In genomic region chr2:10514287-10514686, GRCh38 we compare ENCODE assay signal across 24 cellular contexts.
DNase-seq lines count a peak whose midpoint lies in the region; ATAC-seq, FAIRE-seq and TF ChIP-seq lines count a peak whose summit lies in the region.
"Had no signal": no experiment of that assay in that cellular context is flagged by ENCODE, and none has a peak within 500 bp of the region (broad histone marks: within the 10 kb centered on the region; RNA-seq: fewer than 3 reads in every experiment).

No MANE protein-coding gene starts in this region.

- WGBS in right cardiac atrium = 98% methylated on average over 4 of the region's 4 CpGs

- H3K27me3 ChIP-seq in right cardiac atrium (ENCODE audit: control insufficient read depth, insufficient read depth) (no peaks in the 10 kb centered on the region), left ventricle myocardium inferior (ENCODE audit: low read depth) (no peaks in the 10 kb centered on the region), astrocyte (ENCODE audit: insufficient read depth, low read length) (no peaks in the 10 kb centered on the region)
- H3K27me3 ChIP-seq: ascending aorta had no signal

- no peaks in the 10 kb centered on the region for H3K36me3 ChIP-seq in left ventricle myocardium inferior
- H3K36me3 ChIP-seq in astrocyte (ENCODE audit: insufficient read depth, low read length) = no peaks in the 10 kb centered on the region
- H3K36me3 ChIP-seq: ascending aorta had no signal

- peak overlapping the region; percentile 23 for H3K27ac ChIP-seq in right cardiac atrium (ENCODE audit: low read length)
- H3K27ac ChIP-seq in left ventricle myocardium inferior (replicated peaks) = no peak overlapping the region
- peak overlapping the region; percentile 91 for H3K27ac ChIP-seq in astrocyte (ENCODE audit: low read depth, low read length)
- H3K27ac ChIP-seq: ascending aorta had no signal

- no peak overlapping the region for H3K4me3 ChIP-seq in right cardiac atrium (ENCODE audit: low read length)
- no peak overlapping the region for H3K4me3 ChIP-seq in left ventricle myocardium inferior
- H3K4me3 ChIP-seq in astrocyte (ENCODE audit: insufficient read depth, low read depth, low read length) = no peak overlapping the region
- H3K4me3 ChIP-seq: ascending aorta had no signal

- H3K27ac Mint-ChIP-seq in astrocyte (ENCODE audit: unreplicated experiment) = peak overlapping the region; percentile 89
- H3K27ac Mint-ChIP-seq in stimulated activated naive B cell treated with anti-CD40 and anti-IgM and Interleukin-4, amounts not matched to agents 10 μg/mL and 1 μg/mL and 100 μg/mL, for 72 hours = no peak overlapping the region
- H3K27ac Mint-ChIP-seq: activated naive CD4-positive, alpha-beta T cell treated with anti-CD3 and anti-CD28 coated beads, Interleukin-2, amount 50 U/mL, for 24 hours; progenitor cell of endocrine pancreas; WTC11 had no signal

- no peaks in the 10 kb centered on the region for H3K79me2 ChIP-seq in astrocyte (ENCODE audit: insufficient read depth, low read length)

- no peaks in the 10 kb centered on the region for H3K27me3 Mint-ChIP-seq in astrocyte (ENCODE audit: low read depth, unreplicated experiment)
- peaks cover 0 to 6% of the 10 kb centered on the region in 2 donors for H3K27me3 Mint-ChIP-seq in stimulated activated naive B cell treated with anti-CD40 and anti-IgM and Interleukin-4, amounts not matched to agents 10 μg/mL and 1 μg/mL and 100 μg/mL, for 72 hours
- H3K27me3 Mint-ChIP-seq: activated naive CD4-positive, alpha-beta T cell treated with anti-CD3 and anti-CD28 coated beads, Interleukin-2, amount 50 U/mL, for 24 hours; progenitor cell of endocrine pancreas had no signal

- H3K9me3 Mint-ChIP-seq in astrocyte (ENCODE audit: unreplicated experiment) = peaks cover 17% of the 10 kb centered on the region
- H3K9me3 Mint-ChIP-seq in stimulated activated naive B cell treated with anti-CD40 and anti-IgM and Interleukin-4, amounts not matched to agents 10 μg/mL and 1 μg/mL and 100 μg/mL, for 72 hours = peaks cover 12 to 21% of the 10 kb centered on the region in 2 donors

- H3K36me3 Mint-ChIP-seq in astrocyte (ENCODE audit: low read depth, unreplicated experiment) = no peaks in the 10 kb centered on the region
- peaks cover 10 to 12% of the 10 kb centered on the region in 2 donors for H3K36me3 Mint-ChIP-seq in stimulated activated naive B cell treated with anti-CD40 and anti-IgM and Interleukin-4, amounts not matched to agents 10 μg/mL and 1 μg/mL and 100 μg/mL, for 72 hours

- H2AFZ ChIP-seq in astrocyte (ENCODE audit: low read depth, low read length) = peak overlapping the region; percentile 57

- intact Hi-C loops in right cardiac atrium (cut with DNase I) (no loop called here), left ventricle myocardium inferior (cut with micrococcal nuclease) (no loop called here)

- TF ChIP-seq CTCF in left ventricle myocardium inferior (IDR thresholded peaks at IDR 0.05; ENCODE audit: borderline replicate concordance) = no peak
- no peak for TF ChIP-seq CTCF in astrocyte (IDR thresholded peaks at IDR 0.05; ENCODE audit: insufficient read depth, low read depth, low read length)

- peak overlapping the region; percentile 73 for H3K4me2 ChIP-seq in astrocyte (ENCODE audit: low read length)

- no peak for FAIRE-seq in astrocyte (lab: Jason Lieb, UNC)

- DNase-seq in right cardiac atrium (no peak), left ventricle myocardium inferior (no peak), astrocyte (ENCODE audit: low read depth) (no peak), mesenteric fat pad (ENCODE audit: low spot score) (peak; percentile 11), DMS114 treated with DMSO at 0.1 percent for 48 hours (lab: John Stamatoyannopoulos, UW; ENCODE audit: unreplicated experiment) (no peak)
- no peak for DNase-seq in stimulated activated naive B cell treated with anti-CD40 and anti-IgM and Interleukin-4, amounts not matched to agents 10 μg/mL and 1 μg/mL and 100 μg/mL, for 72 hours
- DNase-seq: activated CD4-positive, alpha-beta T cell treated with anti-CD3 and anti-CD28 coated beads, Interleukin-2, amount 50 U/mL, for 4 hours; activated T-cell treated with anti-CD3 and anti-CD28 coated beads, Interleukin-2, amount 50 U/mL, for 48 hours; DMS153; GOT3; Kasumi-1; NCI-H1048; NCI-H2081 treated with DMSO at 0.1 percent for 48 hours; NCI-H510A; NK-92 treated with Interleukin-12 subunit alpha and Interleukin-12 subunit beta, amount 100 ng/mL, for 24 hours; stimulated activated CD8-positive, alpha-beta memory T cell treated with anti-CD3 and anti-CD28 coated beads, Interleukin-4, amount 100 ng/mL, for 48 hours; substantia nigra had no signal

- H3K4me1 ChIP-seq in right cardiac atrium (ENCODE audit: control insufficient read depth, insufficient read depth, low read length) (peaks cover 2% of the 10 kb centered on the region), left ventricle myocardium inferior (peaks cover 5% of the 10 kb centered on the region), astrocyte (ENCODE audit: insufficient read depth, low read length) (peaks cover 9% of the 10 kb centered on the region)
- H3K4me1 ChIP-seq: ascending aorta had no signal

- H3K9ac ChIP-seq in astrocyte (ENCODE audit: low read length) = peak overlapping the region; percentile 63

- peak overlapping the region; percentile 2 for H3K4me3 Mint-ChIP-seq in astrocyte (ENCODE audit: unreplicated experiment)
- no peak overlapping the region for H3K4me3 Mint-ChIP-seq in stimulated activated naive B cell treated with anti-CD40 and anti-IgM and Interleukin-4, amounts not matched to agents 10 μg/mL and 1 μg/mL and 100 μg/mL, for 72 hours
- H3K4me3 Mint-ChIP-seq: activated naive CD4-positive, alpha-beta T cell treated with anti-CD3 and anti-CD28 coated beads, Interleukin-2, amount 50 U/mL, for 24 hours; neural crest cell; WTC11 had no signal

- peaks cover 2% of the 10 kb centered on the region for H3K9me3 ChIP-seq in right cardiac atrium (ENCODE audit: control insufficient read depth, low read length)
- H3K9me3 ChIP-seq in left ventricle myocardium inferior (replicated peaks) = peaks cover 44% of the 10 kb centered on the region
- H3K9me3 ChIP-seq in astrocyte (ENCODE audit: insufficient read depth, low read depth, low read length) = peaks cover 10% of the 10 kb centered on the region

- H3K4me1 Mint-ChIP-seq in astrocyte (ENCODE audit: low read depth, unreplicated experiment) = peaks cover 5% of the 10 kb centered on the region
- no peaks in the 10 kb centered on the region for H3K4me1 Mint-ChIP-seq in stimulated activated naive B cell treated with anti-CD40 and anti-IgM and Interleukin-4, amounts not matched to agents 10 μg/mL and 1 μg/mL and 100 μg/mL, for 72 hours
- H3K4me1 Mint-ChIP-seq: activated naive CD4-positive, alpha-beta T cell treated with anti-CD3 and anti-CD28 coated beads, Interleukin-2, amount 50 U/mL, for 24 hours; neural crest cell; WTC11 had no signal

- no peaks in the 10 kb centered on the region for H4K20me1 ChIP-seq in astrocyte (ENCODE audit: insufficient read depth, low read length)

- ATAC-seq in right cardiac atrium = peak in 1 of 2 donors; percentile 56
- ATAC-seq in GM21825 (IDR thresholded peaks at IDR 0.05; ENCODE audit: unreplicated experiment) = no peak
- ATAC-seq in HG03039 (IDR thresholded peaks at IDR 0.05; ENCODE audit: unreplicated experiment) = no peak
- no peak for ATAC-seq in stimulated activated naive B cell treated with anti-CD40 and anti-IgM and Interleukin-4, amounts not matched to agents 10 μg/mL and 1 μg/mL and 100 μg/mL, for 72 hours (replicated peaks)
